20 cellular contexts compared by ENCODE assay signal in the genomic region with DNA sequence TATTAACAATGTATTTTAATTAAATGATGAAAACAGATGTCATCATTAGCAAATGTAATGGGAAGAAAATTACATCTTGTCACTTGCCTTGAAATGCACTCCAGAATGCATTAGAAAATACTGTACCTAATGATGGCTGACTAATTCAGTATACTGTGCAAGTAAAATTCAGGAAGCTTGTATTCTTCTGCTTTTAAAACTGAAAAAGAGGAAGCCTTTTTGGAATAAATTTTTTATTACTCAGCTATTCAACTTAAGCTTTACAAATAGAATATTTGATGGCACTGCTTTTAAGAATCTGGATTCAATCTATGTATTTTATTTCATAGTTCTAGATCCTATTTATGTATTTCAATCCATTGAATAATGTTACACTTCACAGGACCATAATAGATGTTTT.
"Had no signal": no experiment of that assay in that cellular context is flagged by ENCODE, and none has a peak within 500 bp of the region (broad histone marks: within the 10 kb centered on the region; RNA-seq: fewer than 3 reads in every experiment).

No MANE protein-coding gene starts in this region.

- H3K4me2 ChIP-seq: neural progenitor cell had no signal

- H3K4me1 Mint-ChIP-seq: neural progenitor cell had no signal

- H3K27me3 ChIP-seq: dorsolateral prefrontal cortex, neural progenitor cell, ovary, right atrium auricular region, stomach, transverse colon had no signal

- H3K4me3 Mint-ChIP-seq: natural killer cell treated with Interleukin-12 subunit alpha and Interleukin-12 subunit beta and Interleukin-15 and Interleukin-18, amount 100 ng/mL, for 72 hours; neural progenitor cell had no signal

- H3K9ac ChIP-seq: neural progenitor cell had no signal

- H2AFZ ChIP-seq: neural progenitor cell had no signal

- H3K9me3 ChIP-seq: heart left ventricle, ovary, right atrium auricular region, stomach, thoracic aorta, transverse colon had no signal

- ATAC-seq: heart left ventricle; left colon; left ventricle myocardium superior; natural killer cell treated with Interleukin-12 subunit alpha and Interleukin-12 subunit beta and Interleukin-15 and Interleukin-18, amount 100 ng/mL, for 72 hours had no signal

- H3K27me3 Mint-ChIP-seq: natural killer cell treated with Interleukin-12 subunit alpha and Interleukin-12 subunit beta and Interleukin-15 and Interleukin-18, amount 100 ng/mL, for 72 hours had no signal

- H3K36me3 Mint-ChIP-seq: natural killer cell treated with Interleukin-12 subunit alpha and Interleukin-12 subunit beta and Interleukin-15 and Interleukin-18, amount 100 ng/mL, for 72 hours; neural progenitor cell had no signal

- H3K27ac Mint-ChIP-seq: natural killer cell treated with Interleukin-12 subunit alpha and Interleukin-12 subunit beta and Interleukin-15 and Interleukin-18, amount 100 ng/mL, for 72 hours; neural progenitor cell had no signal

- DNase-seq: dorsolateral prefrontal cortex; effector CD8-positive, alpha-beta T cell; heart left ventricle; hippocampal formation; left colon; left ventricle myocardium superior; mesenchymal stem cell; midbrain; nucleus accumbens; ovary; small intestine; stimulated activated CD4-positive, alpha-beta T cell treated with anti-CD3 and anti-CD28 coated beads, Interleukin-12 subunit alpha, Interleukin-12 subunit beta, amount 100 ng/mL, for 4 hours; stimulated activated naive CD4-positive, alpha-beta T cell; stomach; substantia nigra; transverse colon had no signal

- H3K9me3 Mint-ChIP-seq: neural progenitor cell had no signal

- H3K4me1 ChIP-seq: heart left ventricle, neural progenitor cell, right atrium auricular region, stomach, transverse colon had no signal

- H3K27ac ChIP-seq: dorsolateral prefrontal cortex, heart left ventricle, neural progenitor cell, ovary, right atrium auricular region, stomach, thoracic aorta, transverse colon had no signal
